10 cellular contexts compared by ENCODE assay signal in the genomic region with DNA sequence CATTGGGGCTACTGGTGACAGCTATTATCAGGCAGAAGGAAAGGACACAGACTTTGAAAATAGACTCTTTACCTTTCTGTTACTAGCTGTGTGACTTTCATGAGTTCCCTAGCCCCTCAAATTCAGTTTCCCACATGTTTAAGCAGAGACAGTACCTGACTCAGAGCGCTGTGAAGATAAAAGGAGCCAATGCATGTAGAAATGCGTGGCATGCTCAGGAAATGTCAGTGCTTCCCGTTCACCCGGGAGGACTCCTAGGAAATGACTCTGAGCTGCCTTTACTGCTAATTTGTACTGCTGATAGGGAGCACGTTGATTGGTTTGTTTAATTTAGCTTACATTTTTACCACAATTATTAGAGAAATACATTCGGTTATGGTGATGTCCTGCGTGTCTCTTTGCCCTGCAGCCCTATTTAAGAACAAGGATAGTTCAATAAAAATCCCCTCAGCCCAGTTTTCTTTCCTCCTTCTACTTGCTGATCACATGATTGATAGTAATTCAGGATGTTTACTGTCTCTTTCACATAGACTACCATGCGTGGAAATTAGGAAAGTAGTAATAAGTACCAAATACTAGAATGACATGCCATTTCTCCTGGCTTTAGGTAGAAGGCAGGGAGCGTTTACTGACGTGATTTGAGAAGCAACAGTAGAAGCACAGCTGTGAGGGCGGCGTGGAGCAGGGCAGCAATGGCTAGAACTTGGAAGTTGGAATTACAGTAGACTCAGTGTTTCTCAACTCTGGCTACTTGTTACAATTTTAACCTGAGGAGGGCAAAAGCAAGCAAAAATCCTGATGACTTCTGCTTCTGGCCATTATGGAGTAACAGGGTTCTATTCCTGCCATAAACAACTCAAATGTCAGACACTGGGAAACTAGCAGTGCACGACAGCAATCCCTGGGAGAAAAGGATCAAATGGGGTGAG. TPM values are rescaled to one million over a fixed set of nuclear protein-coding genes. Genes with fewer than 3 reads are reported as not detected.
A peak's percentile ranks its signal among the peaks of the same experiment; 100 is the strongest.
DNase-seq lines count a peak whose midpoint lies in the region; ATAC-seq and TF ChIP-seq lines count a peak whose summit lies in the region.
"Had no signal": no experiment of that assay in that cellular context is flagged by ENCODE, and none has a peak within 500 bp of the region (broad histone marks: within the 10 kb centered on the region; RNA-seq: fewer than 3 reads in every experiment).

No MANE protein-coding gene starts in this region.

- H3K23ac ChIP-seq in trophoblast cell (ENCODE audit: low read length) = no peak overlapping the region

- H3K4me3 ChIP-seq in DOHH2 (ENCODE audit: low read length) (peak overlapping the region; percentile 9; the same call in 1 of the 2 replicates), duodenal mucosa (ENCODE audit: low read depth in 1 of 2, low read length in 2 of 2) (peak overlapping the region; percentile 73 to 75), trophoblast cell (ENCODE audit: low read depth, low read length) (no peak overlapping the region)

- H4K12ac ChIP-seq in trophoblast cell (ENCODE audit: low read depth, low read length) = no peak overlapping the region

- H3K9me2 ChIP-seq in DOHH2 (replicated peaks; ENCODE audit: control insufficient read depth, low read length) = no peaks in the 10 kb centered on the region

- H4K8ac ChIP-seq in trophoblast cell (ENCODE audit: low read depth, low read length) = no peak overlapping the region

- H3K36me3 ChIP-seq in DOHH2 (ENCODE audit: control insufficient read depth, low read length) (peaks cover 19% of the 10 kb centered on the region), duodenal mucosa (ENCODE audit: control insufficient read depth in 1 of 2, insufficient read depth in 2 of 2, low read length in 2 of 2) (peaks cover under 1 to 3% of the 10 kb centered on the region in 2 donors), trophoblast cell (ENCODE audit: control insufficient read depth in 1 of 2, insufficient read depth in 2 of 2, low read length in 2 of 2) (no peaks in the 10 kb centered on the region)

- H2AK5ac ChIP-seq in trophoblast cell (ENCODE audit: low read length) = no peak overlapping the region

- no peak overlapping the region for H4K91ac ChIP-seq in trophoblast cell (ENCODE audit: low read depth, low read length)

- CTCF ChIA-PET in RWPE1 (lab: Yijun Ruan, JAX) = interaction anchor here (1.3 kb wide), 1 partner anchor 23 kb away, joined by 4 read pairs; no protein-coding TSS in a partner anchor

- H3K79me2 ChIP-seq in DOHH2 (ENCODE audit: control insufficient read depth, low read length) (peaks cover 7% of the 10 kb centered on the region; the same call in 1 of the 2 replicates), trophoblast cell (ENCODE audit: control insufficient read depth, insufficient read depth, low read length, poor library complexity) (no peaks in the 10 kb centered on the region)

- no peaks in the 10 kb centered on the region for H3K79me1 ChIP-seq in trophoblast cell (ENCODE audit: low read length)

- H3F3A ChIP-seq in DOHH2 (ENCODE audit: control insufficient read depth, insufficient read depth) = peaks cover 15% of the 10 kb centered on the region

- H3K9me3 ChIP-seq in DOHH2 (ENCODE audit: control insufficient read depth, insufficient read depth, low read length) = no peaks in the 10 kb centered on the region
- no peaks in the 10 kb centered on the region for H3K9me3 ChIP-seq in duodenal mucosa (ENCODE audit: control insufficient read depth in 1 of 2, low read length in 2 of 2)
- no peaks in the 10 kb centered on the region for H3K9me3 ChIP-seq in trophoblast cell (ENCODE audit: insufficient read depth, low read depth, low read length)

- no peak overlapping the region for H2AFZ ChIP-seq in trophoblast cell (ENCODE audit: insufficient read depth, low read length, poor library complexity)

- H3K9ac ChIP-seq in duodenal mucosa (ENCODE audit: low read depth in 1 of 2, low read length in 2 of 2) (peak overlapping the region; percentile 56 to 62), trophoblast cell (ENCODE audit: low read length) (no peak overlapping the region)

- H2BK5ac ChIP-seq in trophoblast cell (ENCODE audit: low read depth, low read length, poor library complexity) = no peak overlapping the region

- no CpG with 5 or more reads among the region's 13 CpGs for WGBS in trophoblast cell (ENCODE audit: extremely low coverage, insufficient coverage, insufficient read length)

- no peak overlapping the region for H2BK12ac ChIP-seq in trophoblast cell (ENCODE audit: low read length)

- no peak overlapping the region for H2BK120ac ChIP-seq in trophoblast cell (ENCODE audit: insufficient read depth, low read length, poor library complexity)

- H3K27ac ChIP-seq in DOHH2 (ENCODE audit: low read depth, low read length) = no peak overlapping the region
- H3K27ac ChIP-seq in RWPE1 = peak overlapping the region; percentile 82
- peak overlapping the region; percentile 48 for H3K27ac ChIP-seq in duodenal mucosa (ENCODE audit: low read depth, low read length)
- H3K27ac ChIP-seq in trophoblast cell (ENCODE audit: low read depth, low read length) = no peak overlapping the region

- H3K27me3 ChIP-seq in DOHH2 (ENCODE audit: control insufficient read depth, low read length) (no peaks in the 10 kb centered on the region), duodenal mucosa (ENCODE audit: control insufficient read depth in 1 of 2, insufficient read depth in 2 of 2, low read length in 2 of 2) (no peaks in the 10 kb centered on the region), trophoblast cell (ENCODE audit: insufficient read depth, low read length) (no peaks in the 10 kb centered on the region)

- ATAC-seq in GM18502 (IDR thresholded peaks at IDR 0.05; ENCODE audit: poor library complexity, unreplicated experiment) = no peak

- H3K4me2 ChIP-seq in DOHH2 (ENCODE audit: low read length) (peak overlapping the region; percentile 72), trophoblast cell (ENCODE audit: low read length) (no peak overlapping the region)

- H3K4me1 ChIP-seq in DOHH2 (ENCODE audit: control insufficient read depth, low read length) (peaks cover 32% of the 10 kb centered on the region), duodenal mucosa (ENCODE audit: control insufficient read depth in 1 of 2, insufficient read depth in 2 of 2, low read length in 2 of 2) (peaks cover 21 to 51% of the 10 kb centered on the region in 2 donors), trophoblast cell (ENCODE audit: control insufficient read depth in 1 of 2, insufficient read depth in 2 of 2, low read length in 2 of 2) (no peaks in the 10 kb centered on the region)

- DNase-seq in RWPE1 (ENCODE audit: low spot score) = no peak
- peak; percentile 64 to 80 for DNase-seq in trophoblast cell
- no peak for DNase-seq in NCI-H345 (lab: John Stamatoyannopoulos, UW)
- DNase-seq in GM20000 (ENCODE audit: low spot score) = no peak
- no peak for DNase-seq in cerebellum (ENCODE audit: low spot score)
- DNase-seq: central memory CD4-positive, alpha-beta T cell; NCI-H1930 had no signal

- no peak overlapping the region for H3K14ac ChIP-seq in trophoblast cell (ENCODE audit: low read length)

- no peaks in the 10 kb centered on the region for H4K20me1 ChIP-seq in DOHH2 (ENCODE audit: control insufficient read depth, insufficient read depth, low read depth, low read length)

- POLR2A ChIA-PET in RWPE1 (lab: Yijun Ruan, JAX; ENCODE audit: low non-redundant PET) = interaction anchor here (0.6 kb wide), 1 partner anchor 107 kb away, joined by 3 read pairs; the partner anchor contains the start of gene CEP85

- no peak for TF ChIP-seq CTCF in DOHH2 (IDR thresholded peaks at IDR 0.05; ENCODE audit: low read depth, low read length, poor library complexity, severe bottlenecking)
- TF ChIP-seq CTCF in RWPE1 (conservative IDR thresholded peaks at IDR 0.05; ENCODE audit: low read depth) = no peak
- no peak for TF ChIP-seq CTCF in GM20000 (IDR thresholded peaks at IDR 0.05; ENCODE audit: extremely low read depth, missing control alignments)

- H3K18ac ChIP-seq in trophoblast cell (ENCODE audit: low read length) = no peak overlapping the region

- H3K4ac ChIP-seq in trophoblast cell (ENCODE audit: low read depth, low read length) = no peak overlapping the region

RNA-seq across cellular contexts. Expression of gene PDIK1L, which starts 15.9 kb away (rescaled TPM):
- polyA plus RNA-seq in trophoblast cell (2013) = 1.3 and 1.7 TPM in 2 replicates
- total RNA-seq in cerebellum = 35.5 TPM

RNA-seq across cellular contexts. Expression of gene FAM110D, which starts 31.4 kb away (rescaled TPM):
- polyA plus RNA-seq in trophoblast cell (2013) = 0.39 and 0.53 TPM in 2 replicates
- total RNA-seq in cerebellum = 0.64 TPM

RNA-seq across cellular contexts. Expression of gene C1orf232, which starts 41.3 kb away (rescaled TPM):
- polyA plus RNA-seq in trophoblast cell (2013) = not detected in 2 replicates
- total RNA-seq in cerebellum = not detected

RNA-seq across cellular contexts. Expression of gene ZNF593, which starts 42.2 kb away (rescaled TPM):
- polyA plus RNA-seq in trophoblast cell (2013) = 39.8 and 44.2 TPM in 2 replicates
- total RNA-seq in cerebellum = 11.6 TPM

RNA-seq across cellular contexts. Expression of gene ZNF593OS, which starts 44.1 kb away (rescaled TPM):
- polyA plus RNA-seq in trophoblast cell (2013) = not detected in 2 replicates
- total RNA-seq in cerebellum = 1.5 TPM

Comparison
In these comparisons a context has a peak if more than half of its experiments do, and no peak if none do; other contexts are left out.
1. H3K27ac ChIP-seq: peak in RWPE1 (single experiment) and duodenal mucosa (single experiment); none in DOHH2 (single experiment) and trophoblast cell (single experiment).
2. DNase-seq: peak in trophoblast cell (2 of 2); none in RWPE1 (single experiment), NCI-H345 (single experiment), GM20000 (single experiment) and cerebellum (single experiment).